In genomic region chr19:1650627-1651009, GRCh38 we compare ENCODE assay signal across 8 cellular contexts. TPM values are rescaled to one million over a fixed set of nuclear protein-coding genes. Genes with fewer than 3 reads are reported as not detected.
DNase-seq lines count a peak whose midpoint lies in the region; TF ChIP-seq lines count a peak whose summit lies in the region.

No MANE protein-coding gene starts in this region.

- peaks cover 0 to 10% (median 0%) of the 10 kb centered on the region in 7 donors for H3K27me3 ChIP-seq in spleen (replicated peaks in 1 of 7)

- H3K27me3 Mint-ChIP-seq in T-helper 1 cell treated with Interleukin-12 subunit alpha and Interleukin-12 subunit beta and Interleukin-4 antibody, amounts not matched to agents 30 μg/mL and 1 μg/mL, for 36 hours (ENCODE audit: low read depth): no peaks in the 10 kb centered on the region

- H3K4me3 ChIP-seq in fibroblast of pulmonary artery (replicated peaks; ENCODE audit: low read depth, low read length) (peak overlapping the region; percentile 71), spleen (peak overlapping the region; percentile 80 to 98 (median 94))

- peaks cover 14% of the 10 kb centered on the region for H3K4me1 Mint-ChIP-seq in T-helper 1 cell treated with Interleukin-12 subunit alpha and Interleukin-12 subunit beta and Interleukin-4 antibody, amounts not matched to agents 30 μg/mL and 1 μg/mL, for 36 hours (ENCODE audit: low read depth)

- DNase-seq in SIG-M5 treated with dmso at 0.1 percent for 504 hours (lab: John Stamatoyannopoulos, UW; ENCODE audit: unreplicated experiment) (peak; percentile 20), SIG-M5 (lab: John Stamatoyannopoulos, UW) (no peak), fibroblast of pulmonary artery (ENCODE audit: low read depth) (peak; percentile 10), spleen (peak; percentile 73), hypothalamus (lab: John Stamatoyannopoulos, UW) (no peak), NCI-H748 treated with DMSO at 0.1 percent for 48 hours (lab: John Stamatoyannopoulos, UW) (no peak), HuH-7.5 (ENCODE audit: low spot score) (no peak)

- no peak for TF ChIP-seq CTCF in fibroblast of pulmonary artery (IDR thresholded peaks at IDR 0.05; ENCODE audit: low read length, missing control alignments)
- peak in 2 of 11 experiments; percentile 11 to 14 for TF ChIP-seq CTCF in spleen (IDR thresholded peaks at IDR 0.05 in 8 of 11, conservative IDR thresholded peaks at IDR 0.05 in 3 of 11)

- peaks cover under 1% of the 10 kb centered on the region for H3K36me3 Mint-ChIP-seq in T-helper 1 cell treated with Interleukin-12 subunit alpha and Interleukin-12 subunit beta and Interleukin-4 antibody, amounts not matched to agents 30 μg/mL and 1 μg/mL, for 36 hours (ENCODE audit: low read depth)

- no peaks in the 10 kb centered on the region for H3K9me3 Mint-ChIP-seq in T-helper 1 cell treated with Interleukin-12 subunit alpha and Interleukin-12 subunit beta and Interleukin-4 antibody, amounts not matched to agents 30 μg/mL and 1 μg/mL, for 36 hours

- H3K27ac ChIP-seq in spleen: peak overlapping the region; percentile 32 to 100 (median 86)

- intact Hi-C loops in spleen (cut with DNase I; ENCODE audit: low total_unique reads): loop anchor here (5.0 kb wide), 1 partner anchor 43 kb away; the partner anchor contains the start of gene UQCR11

- peaks cover 0 to 46% (median 19%) of the 10 kb centered on the region in 6 donors for H3K36me3 ChIP-seq in spleen

- no peaks in the 10 kb centered on the region for H3K9me3 ChIP-seq in spleen

- no peak for TF ChIP-seq POLR2A in spleen (IDR thresholded peaks at IDR 0.05)

- WGBS in spleen, 5 donors: 4 to 8% (median 5%) methylated on average over 13 of the region's 13 CpGs

- H3K4me1 ChIP-seq in spleen: peaks cover 18 to 87% (median 57%) of the 10 kb centered on the region in 6 donors

- peak overlapping the region; percentile 90 for H3K4me3 Mint-ChIP-seq in T-helper 1 cell treated with Interleukin-12 subunit alpha and Interleukin-12 subunit beta and Interleukin-4 antibody, amounts not matched to agents 30 μg/mL and 1 μg/mL, for 36 hours

- peak overlapping the region; percentile 77 for H3K27ac Mint-ChIP-seq in T-helper 1 cell treated with Interleukin-12 subunit alpha and Interleukin-12 subunit beta and Interleukin-4 antibody, amounts not matched to agents 30 μg/mL and 1 μg/mL, for 36 hours

RNA-seq across cellular contexts. Expression of gene TCF3, which starts 1.8 kb away (rescaled TPM):
- total RNA-seq in spleen: 100 to 1,000 TPM in 5 of 7 donors, 10 to 100 TPM in 2; 79.2 to 135 (median 107) TPM
- 10 to 100 TPM; 81.0 to 96.5 (median 88.9) TPM for polyA plus RNA-seq in spleen

RNA-seq across cellular contexts. Expression of gene UQCR11, which starts 45.4 kb away (rescaled TPM):
- total RNA-seq in spleen: 100 to 1,000 TPM in 4 of 7 donors, 10 to 100 TPM in 3; 40.9 to 165 (median 129) TPM
- 100 to 1,000 TPM in 2 of 3 donors, 10 to 100 TPM in 1; 93.4 to 153 (median 145) TPM for polyA plus RNA-seq in spleen

RNA-seq across cellular contexts. Expression of gene MBD3, which starts 58.0 kb away (rescaled TPM):
- total RNA-seq in spleen: 10 to 100 TPM; 57.4 to 80.9 (median 74.3) TPM
- polyA plus RNA-seq in spleen: 100 to 1,000 TPM in 1 of 3 donors, 10 to 100 TPM in 2; 62.2 to 177 (median 89.3) TPM

Comparison
In these comparisons a context has a peak if more than half of its experiments do, and no peak if none do; other contexts are left out.
1. DNase-seq: peak in SIG-M5 treated with dmso at 0.1 percent for 504 hours (single experiment), fibroblast of pulmonary artery (single experiment) and spleen (single experiment); none in SIG-M5 (single experiment), hypothalamus (0 of 51), NCI-H748 treated with DMSO at 0.1 percent for 48 hours (single experiment) and HuH-7.5 (single experiment).